In genomic region chr3:55718074-55718473, GRCh38 we compare ENCODE assay signal across 15 cellular contexts.
DNase-seq lines count a peak whose midpoint lies in the region; ATAC-seq and TF ChIP-seq lines count a peak whose summit lies in the region.
"Had no signal": no experiment of that assay in that cellular context is flagged by ENCODE, and none has a peak within 500 bp of the region (broad histone marks: within the 10 kb centered on the region; RNA-seq: fewer than 3 reads in every experiment).

No MANE protein-coding gene starts in this region.

- H3K27me3 ChIP-seq in SK-N-SH (ENCODE audit: insufficient read depth) (no peaks in the 10 kb centered on the region), OCI-LY1 (ENCODE audit: insufficient read depth, low read length) (no peaks in the 10 kb centered on the region), mesendoderm (ENCODE audit: insufficient read depth, low read length, poor library complexity) (no peaks in the 10 kb centered on the region), lower lobe of right lung (ENCODE audit: low read depth) (no peaks in the 10 kb centered on the region)
- H3K27me3 ChIP-seq: SJSA1 had no signal

- POLR2A ChIA-PET in SK-N-SH (lab: Yijun Ruan, JAX), result no interaction called here

- H3K79me2 ChIP-seq in SK-N-SH (ENCODE audit: insufficient read depth), result no peaks in the 10 kb centered on the region
- H3K79me2 ChIP-seq in OCI-LY1 (ENCODE audit: insufficient read depth, low read length), result no peaks in the 10 kb centered on the region
- no peaks in the 10 kb centered on the region for H3K79me2 ChIP-seq in mesendoderm (ENCODE audit: control insufficient read depth, insufficient read depth, low read length)

- H3K9me2 ChIP-seq in SK-N-SH (no peaks in the 10 kb centered on the region), OCI-LY1 (ENCODE audit: low read depth, low read length) (no peaks in the 10 kb centered on the region)

- DNase-seq in SK-N-SH (peak; percentile 15), mesendoderm (no peak), GM20000 (ENCODE audit: low spot score) (no peak), lower lobe of right lung (no peak), NCI-H524 treated with DMSO at 0.1 percent for 48 hours (lab: John Stamatoyannopoulos, UW) (no peak)
- DNase-seq: C1 segment of cervical spinal cord, DND-41, GDM1, MV-4-11, NCI-H2029 treated with DMSO at 0.1 percent for 48 hours had no signal

- H3K4me3 ChIP-seq in SK-N-SH (ENCODE audit: low read depth in 2 of 2, low read length in 1 of 2), result no peak overlapping the region
- H3K4me3 ChIP-seq in OCI-LY1 (ENCODE audit: low read depth, low read length, poor library complexity, severe bottlenecking), result no peak overlapping the region
- no peak overlapping the region for H3K4me3 ChIP-seq in mesendoderm (ENCODE audit: low read length)
- no peak overlapping the region for H3K4me3 ChIP-seq in lower lobe of right lung
- H3K4me3 ChIP-seq: PC-9, SJSA1 had no signal

- H3K56ac ChIP-seq in mesendoderm (ENCODE audit: low read length), result no peak overlapping the region

- no peak overlapping the region for H4K5ac ChIP-seq in mesendoderm (ENCODE audit: low read length)

- no peak overlapping the region for H2AK5ac ChIP-seq in mesendoderm (ENCODE audit: low read length)

- peaks cover 13% of the 10 kb centered on the region for H3F3A ChIP-seq in SK-N-SH (replicated peaks; ENCODE audit: insufficient read depth)
- no peaks in the 10 kb centered on the region for H3F3A ChIP-seq in OCI-LY1 (ENCODE audit: insufficient read depth, low read length)

- CTCF ChIA-PET in SK-N-SH (lab: Yijun Ruan, JAX), result interaction anchor here (0.7 to 1.7 kb wide), 5 partner anchors 14 to 533 kb away, joined by 3 read pairs; partner anchors contain the start of gene WNT5A

- no peaks in the 10 kb centered on the region for H3K36me3 ChIP-seq in SK-N-SH (replicated peaks in 1 of 2; ENCODE audit: control insufficient read depth in 1 of 2, insufficient read depth in 2 of 2, low read length in 1 of 2)
- H3K36me3 ChIP-seq in OCI-LY1 (ENCODE audit: insufficient read depth, low read length), result no peaks in the 10 kb centered on the region
- H3K36me3 ChIP-seq in mesendoderm (ENCODE audit: control insufficient read depth, insufficient read depth, low read length), result no peaks in the 10 kb centered on the region
- no peaks in the 10 kb centered on the region for H3K36me3 ChIP-seq in lower lobe of right lung
- H3K36me3 ChIP-seq: SJSA1 had no signal

- intact Hi-C loops in lower lobe of right lung (cut with DNase I), result no loop called here

- WGBS in SK-N-SH (ENCODE audit: low lambda C conversion rate), result 42% methylated on average over 4 of the region's 4 CpGs
- WGBS in mesendoderm (ENCODE audit: extremely low coverage, insufficient coverage, low lambda C conversion rate), result no CpG with 5 or more reads among the region's 4 CpGs

- H2BK15ac ChIP-seq in mesendoderm (replicated peaks; ENCODE audit: low read depth), result no peak overlapping the region

- H3K9ac ChIP-seq in SK-N-SH, result no peak overlapping the region
- peak overlapping the region; percentile 20; the same call in 1 of the 2 replicates for H3K9ac ChIP-seq in OCI-LY1 (ENCODE audit: low read length)
- no peak overlapping the region for H3K9ac ChIP-seq in mesendoderm (ENCODE audit: low read length)

- TF ChIP-seq CTCF in SK-N-SH (IDR thresholded peaks at IDR 0.05), result no peak
- TF ChIP-seq CTCF in OCI-LY1 (IDR thresholded peaks at IDR 0.05; ENCODE audit: low read length), result no peak
- no peak for TF ChIP-seq CTCF in GM20000 (IDR thresholded peaks at IDR 0.05; ENCODE audit: extremely low read depth, missing control alignments)
- no peak for TF ChIP-seq CTCF in lower lobe of right lung (IDR thresholded peaks at IDR 0.05)

- H4K20me1 ChIP-seq in SK-N-SH (ENCODE audit: insufficient read depth), result no peaks in the 10 kb centered on the region
- H4K20me1 ChIP-seq in OCI-LY1 (ENCODE audit: insufficient read depth, low read length), result no peaks in the 10 kb centered on the region

- H3K27ac ChIP-seq in SK-N-SH (ENCODE audit: low read depth in 2 of 2, low read length in 1 of 2), result peak overlapping the region in 1 of 2 experiments; percentile 43; a peak in 2 of 4 replicates
- H3K27ac ChIP-seq in OCI-LY1 (ENCODE audit: low read depth, low read length, poor library complexity, severe bottlenecking), result peak overlapping the region; percentile 82
- no peak overlapping the region for H3K27ac ChIP-seq in mesendoderm (ENCODE audit: low read depth, low read length)
- H3K27ac ChIP-seq in lower lobe of right lung, result no peak overlapping the region
- H3K27ac ChIP-seq: PC-9 had no signal

- no peak for TF ChIP-seq RAD21 in SK-N-SH (IDR thresholded peaks at IDR 0.05; ENCODE audit: low read length)

- H3K18ac ChIP-seq in mesendoderm (ENCODE audit: low read length), result peak overlapping the region; percentile 34

- H2BK5ac ChIP-seq in mesendoderm (ENCODE audit: low read length), result no peak overlapping the region

- TF ChIP-seq EP300 in SK-N-SH (IDR thresholded peaks at IDR 0.05; ENCODE audit: borderline replicate concordance in 1 of 2, low read depth in 1 of 2, low read length in 1 of 2), result no peak; a peak in 1 of 4 replicates

- H3K23ac ChIP-seq in mesendoderm (ENCODE audit: low read length), result no peak overlapping the region

- H2BK120ac ChIP-seq in mesendoderm (ENCODE audit: low read depth, low read length), result peak overlapping the region; percentile 91

- no peak overlapping the region for H3K4ac ChIP-seq in mesendoderm (ENCODE audit: low read depth, low read length)

- H2AFZ ChIP-seq in SK-N-SH (ENCODE audit: low read depth) (no peak overlapping the region), OCI-LY1 (ENCODE audit: low read length) (no peak overlapping the region)
- H2AFZ ChIP-seq: PC-9 had no signal

- H3K9me3 ChIP-seq in SK-N-SH (no peaks in the 10 kb centered on the region), OCI-LY1 (ENCODE audit: low read length) (no peaks in the 10 kb centered on the region), lower lobe of right lung (no peaks in the 10 kb centered on the region)
- H3K9me3 ChIP-seq: SJSA1 had no signal

- H3K79me1 ChIP-seq in mesendoderm (ENCODE audit: low read length), result no peaks in the 10 kb centered on the region

- H3K4me2 ChIP-seq in SK-N-SH (peak overlapping the region; percentile 50), OCI-LY1 (ENCODE audit: low read length) (peak overlapping the region; percentile 16; the same call in 1 of the 2 replicates), mesendoderm (ENCODE audit: low read length) (no peak overlapping the region)
- H3K4me2 ChIP-seq: PC-9 had no signal

- H4K8ac ChIP-seq in mesendoderm (ENCODE audit: low read depth, low read length), result no peak overlapping the region

- H3K4me1 ChIP-seq in SK-N-SH (ENCODE audit: control insufficient read depth in 1 of 2, insufficient read depth in 2 of 2, low read depth in 1 of 2, low read length in 1 of 2) (peaks cover 8 to 9% of the 10 kb centered on the region in 2 experiments; a peak in 3 of 4 replicates), OCI-LY1 (ENCODE audit: insufficient read depth, low read length, severe bottlenecking) (peaks cover 66% of the 10 kb centered on the region), mesendoderm (ENCODE audit: control insufficient read depth, low read depth, low read length) (peaks cover 8% of the 10 kb centered on the region), lower lobe of right lung (no peaks in the 10 kb centered on the region)

- ATAC-seq in SK-N-SH treated with all-trans-retinoic acid at 6 μM for 48 hours (no peak), HG03521 (IDR thresholded peaks at IDR 0.05; ENCODE audit: unreplicated experiment) (no peak), lower lobe of right lung (no peak)

TF ChIP-seq in SK-N-SH, 30 proteins besides CTCF, POLR2A, EP300 and RAD21:
- TF ChIP-seq SMC3 (IDR thresholded peaks at IDR 0.05; ENCODE audit: low read depth, low read length) (no peak), NFIC (IDR thresholded peaks at IDR 0.05; ENCODE audit: borderline replicate concordance) (no peak), IRF3 (IDR thresholded peaks at IDR 0.05; ENCODE audit: low read depth, low read length) (no peak), GATA2 (CRISPR knock-in tag; IDR thresholded peaks at IDR 0.05) (peak; percentile 80), FOXJ3 (CRISPR knock-in tag; IDR thresholded peaks at IDR 0.05) (no peak), RCOR1 (IDR thresholded peaks at IDR 0.05; ENCODE audit: low read length) (peak; percentile 65; the same call in 1 of the 2 replicates)

TF ChIP-seq in SK-N-SH treated with all-trans-retinoic acid at 6 μM for 48 hours, 23 proteins besides CTCF, POLR2A, EP300 and RAD21 (continues in another document):
- TF ChIP-seq SNAI2 (CRISPR knock-in tag; IDR thresholded peaks at IDR 0.05) (no peak), TSHZ2 (CRISPR knock-in tag; IDR thresholded peaks at IDR 0.05) (no peak), TOX (CRISPR knock-in tag; IDR thresholded peaks at IDR 0.05; ENCODE audit: borderline replicate concordance) (no peak), ZNF565 (CRISPR knock-in tag; conservative IDR thresholded peaks at IDR 0.05; ENCODE audit: low read depth) (no peak)
